In the genomic region with DNA sequence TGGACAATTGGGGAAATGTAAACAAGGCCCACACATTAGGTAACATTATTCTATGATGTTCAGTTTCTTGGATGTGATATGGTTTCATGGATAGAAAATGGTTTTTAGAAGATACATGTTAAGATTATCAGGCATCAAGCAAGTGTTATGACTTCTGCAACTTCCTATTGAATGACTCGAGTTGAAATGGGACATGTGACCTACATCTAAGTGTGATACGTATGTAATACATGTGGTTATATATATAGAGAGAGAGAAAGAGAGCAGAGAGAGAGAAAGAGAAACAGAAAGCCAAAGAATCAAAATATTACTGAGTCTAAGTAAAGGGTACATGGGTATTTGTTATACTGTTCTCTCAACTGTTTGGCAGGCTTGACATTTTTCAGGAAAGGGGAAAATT, we compare ENCODE assay signal across 9 cellular contexts. TPM values are rescaled to one million over a fixed set of nuclear protein-coding genes. Genes with fewer than 3 reads are reported as not detected.
A peak's percentile ranks its signal among the peaks of the same experiment; 100 is the strongest.
DNase-seq lines count a peak whose midpoint lies in the region; ATAC-seq lines count a peak whose summit lies in the region.
"Had no signal": no experiment of that assay in that cellular context is flagged by ENCODE, and none has a peak within 500 bp of the region (broad histone marks: within the 10 kb centered on the region; RNA-seq: fewer than 3 reads in every experiment).

No MANE protein-coding gene starts in this region.

- peak overlapping the region; percentile 85 for H3K4me3 ChIP-seq in ectodermal cell (ENCODE audit: insufficient read depth, low read depth, low read length)

- peak overlapping the region; percentile 89 for H3K4me3 Mint-ChIP-seq in activated CD4-positive, alpha-beta T cell treated with anti-CD3 and anti-CD28 coated beads, Interleukin-2, amount 10 ng/mL, durations not matched to agents 24 days and 14 days
- peak overlapping the region; percentile 89 to 96 (median 92) for H3K4me3 Mint-ChIP-seq in IgD-negative memory B cell
- peak overlapping the region; percentile 93 for H3K4me3 Mint-ChIP-seq in stimulated activated memory B cell treated with anti-CD40 and anti-IgM and Interleukin-4, amounts not matched to agents 10 μg/mL and 1 μg/mL and 100 μg/mL, for 72 hours

- intact Hi-C loops in activated CD4-positive, alpha-beta T cell treated with anti-CD3 and anti-CD28 coated beads, Interleukin-2, amount 10 ng/mL, durations not matched to agents 24 days and 14 days (cut with micrococcal nuclease) = loop anchor here (5.0 kb wide), 1 partner anchor 41 kb away; no protein-coding TSS in a partner anchor

- no peak overlapping the region for H3K27ac ChIP-seq in ectodermal cell (ENCODE audit: insufficient read depth, low read depth, low read length, poor library complexity, severe bottlenecking)
- H3K27ac ChIP-seq in caudate nucleus (ENCODE audit: low read depth, low read length) = no peak overlapping the region

- H3K27ac Mint-ChIP-seq in activated CD4-positive, alpha-beta T cell treated with anti-CD3 and anti-CD28 coated beads, Interleukin-2, amount 10 ng/mL, durations not matched to agents 24 days and 14 days = peak overlapping the region; percentile 95
- H3K27ac Mint-ChIP-seq in IgD-negative memory B cell = peak overlapping the region; percentile 14 to 97 (median 82)
- H3K27ac Mint-ChIP-seq in stimulated activated memory B cell treated with anti-CD40 and anti-IgM and Interleukin-4, amounts not matched to agents 10 μg/mL and 1 μg/mL and 100 μg/mL, for 72 hours = peak overlapping the region; percentile 84

- no peaks in the 10 kb centered on the region for H3K36me3 ChIP-seq in ectodermal cell (ENCODE audit: control insufficient read depth, insufficient read depth, low read length)

- no peaks in the 10 kb centered on the region for H3K9me3 Mint-ChIP-seq in activated CD4-positive, alpha-beta T cell treated with anti-CD3 and anti-CD28 coated beads, Interleukin-2, amount 10 ng/mL, durations not matched to agents 24 days and 14 days
- no peaks in the 10 kb centered on the region for H3K9me3 Mint-ChIP-seq in IgD-negative memory B cell
- no peaks in the 10 kb centered on the region for H3K9me3 Mint-ChIP-seq in stimulated activated memory B cell treated with anti-CD40 and anti-IgM and Interleukin-4, amounts not matched to agents 10 μg/mL and 1 μg/mL and 100 μg/mL, for 72 hours

- peaks cover 23% of the 10 kb centered on the region for H3K4me1 ChIP-seq in ectodermal cell (ENCODE audit: control insufficient read depth, insufficient read depth, low read length)

- H3K9me3 ChIP-seq in ectodermal cell (ENCODE audit: control insufficient read depth, low read length) = no peaks in the 10 kb centered on the region

- peaks cover 18% of the 10 kb centered on the region for H3K36me3 Mint-ChIP-seq in activated CD4-positive, alpha-beta T cell treated with anti-CD3 and anti-CD28 coated beads, Interleukin-2, amount 10 ng/mL, durations not matched to agents 24 days and 14 days (ENCODE audit: low read depth)
- H3K36me3 Mint-ChIP-seq in IgD-negative memory B cell = no peaks in the 10 kb centered on the region
- peaks cover 12% of the 10 kb centered on the region for H3K36me3 Mint-ChIP-seq in stimulated activated memory B cell treated with anti-CD40 and anti-IgM and Interleukin-4, amounts not matched to agents 10 μg/mL and 1 μg/mL and 100 μg/mL, for 72 hours

- peak; percentile 66 for DNase-seq in activated CD4-positive, alpha-beta T cell treated with anti-CD3 and anti-CD28 coated beads, Interleukin-2, amount 10 ng/mL, durations not matched to agents 24 days and 14 days
- DNase-seq in activated CD4-positive, alpha-beta T cell treated with anti-CD3 and anti-CD28 coated beads for 4 hours = no peak
- DNase-seq in NCI-H2227 (lab: John Stamatoyannopoulos, UW; ENCODE audit: unreplicated experiment) (no peak), caudate nucleus (lab: John Stamatoyannopoulos, UW) (no peak)
- DNase-seq in stimulated activated naive CD4-positive, alpha-beta T cell treated with Interleukin-2 at 50 U/mL for 16 hours (lab: John Stamatoyannopoulos, UW) = no peak
- DNase-seq: COR-L47 had no signal

- H3K4me1 Mint-ChIP-seq in activated CD4-positive, alpha-beta T cell treated with anti-CD3 and anti-CD28 coated beads, Interleukin-2, amount 10 ng/mL, durations not matched to agents 24 days and 14 days = peaks cover 40% of the 10 kb centered on the region
- H3K4me1 Mint-ChIP-seq in IgD-negative memory B cell = peaks cover 14 to 41% (median 25%) of the 10 kb centered on the region in 3 donors
- peaks cover 60% of the 10 kb centered on the region for H3K4me1 Mint-ChIP-seq in stimulated activated memory B cell treated with anti-CD40 and anti-IgM and Interleukin-4, amounts not matched to agents 10 μg/mL and 1 μg/mL and 100 μg/mL, for 72 hours

- peaks cover 4% of the 10 kb centered on the region for H3K27me3 ChIP-seq in ectodermal cell (ENCODE audit: control insufficient read depth, insufficient read depth, low read length, poor library complexity, severe bottlenecking)

- 91 to 94% methylated on average over 2 of the region's 2 CpGs for WGBS in ectodermal cell, 2 experiments

- H3K27me3 Mint-ChIP-seq in activated CD4-positive, alpha-beta T cell treated with anti-CD3 and anti-CD28 coated beads, Interleukin-2, amount 10 ng/mL, durations not matched to agents 24 days and 14 days = peaks cover 2% of the 10 kb centered on the region
- H3K27me3 Mint-ChIP-seq in IgD-negative memory B cell = no peaks in the 10 kb centered on the region
- H3K27me3 Mint-ChIP-seq in stimulated activated memory B cell treated with anti-CD40 and anti-IgM and Interleukin-4, amounts not matched to agents 10 μg/mL and 1 μg/mL and 100 μg/mL, for 72 hours = no peaks in the 10 kb centered on the region

- no peak for ATAC-seq in stimulated activated memory B cell treated with anti-CD40 and anti-IgM and Interleukin-4, amounts not matched to agents 10 μg/mL and 1 μg/mL and 100 μg/mL, for 72 hours

RNA-seq across cellular contexts. Expression of a gene that starts 1.7 kb away (rescaled TPM):
- total RNA-seq in activated CD4-positive, alpha-beta T cell treated with anti-CD3 and anti-CD28 coated beads, Interleukin-2, amount 10 ng/mL, durations not matched to agents 24 days and 14 days = 39.1 and 46.0 TPM in 2 replicates
- polyA plus RNA-seq in IgD-negative memory B cell = 51.5 TPM
- polyA plus RNA-seq in ectodermal cell (2013, experiment 1 of 4) = 33.8 TPM
- polyA plus RNA-seq in ectodermal cell (2013, experiment 2 of 4) = 33.1 TPM
- polyA plus RNA-seq in ectodermal cell (2013, experiment 3 of 4) = 24.2 TPM
- 27.3 TPM for polyA plus RNA-seq in ectodermal cell (2013, experiment 4 of 4)

RNA-seq across cellular contexts. Expression of a gene that starts 29.5 kb away (rescaled TPM):
- 33.7 and 38.9 TPM in 2 replicates for total RNA-seq in activated CD4-positive, alpha-beta T cell treated with anti-CD3 and anti-CD28 coated beads, Interleukin-2, amount 10 ng/mL, durations not matched to agents 24 days and 14 days
- polyA plus RNA-seq in IgD-negative memory B cell = 31.5 TPM
- polyA plus RNA-seq in ectodermal cell (2013, experiment 1 of 4) = 110 TPM
- 100 TPM for polyA plus RNA-seq in ectodermal cell (2013, experiment 2 of 4)
- 88.8 TPM for polyA plus RNA-seq in ectodermal cell (2013, experiment 3 of 4)
- polyA plus RNA-seq in ectodermal cell (2013, experiment 4 of 4) = 93.1 TPM

RNA-seq across cellular contexts. Expression of a gene that starts 32.4 kb away (rescaled TPM):
- total RNA-seq in activated CD4-positive, alpha-beta T cell treated with anti-CD3 and anti-CD28 coated beads, Interleukin-2, amount 10 ng/mL, durations not matched to agents 24 days and 14 days = not detected in 2 replicates
- polyA plus RNA-seq in IgD-negative memory B cell = 0.13 TPM
- polyA plus RNA-seq in ectodermal cell (2013, experiment 1 of 4) = 10.9 TPM
- 10.1 TPM for polyA plus RNA-seq in ectodermal cell (2013, experiment 2 of 4)
- polyA plus RNA-seq in ectodermal cell (2013, experiment 3 of 4) = 9.6 TPM
- 7.2 TPM for polyA plus RNA-seq in ectodermal cell (2013, experiment 4 of 4)
